ENCODE assay signal across 14 cellular contexts in the genomic region with DNA sequence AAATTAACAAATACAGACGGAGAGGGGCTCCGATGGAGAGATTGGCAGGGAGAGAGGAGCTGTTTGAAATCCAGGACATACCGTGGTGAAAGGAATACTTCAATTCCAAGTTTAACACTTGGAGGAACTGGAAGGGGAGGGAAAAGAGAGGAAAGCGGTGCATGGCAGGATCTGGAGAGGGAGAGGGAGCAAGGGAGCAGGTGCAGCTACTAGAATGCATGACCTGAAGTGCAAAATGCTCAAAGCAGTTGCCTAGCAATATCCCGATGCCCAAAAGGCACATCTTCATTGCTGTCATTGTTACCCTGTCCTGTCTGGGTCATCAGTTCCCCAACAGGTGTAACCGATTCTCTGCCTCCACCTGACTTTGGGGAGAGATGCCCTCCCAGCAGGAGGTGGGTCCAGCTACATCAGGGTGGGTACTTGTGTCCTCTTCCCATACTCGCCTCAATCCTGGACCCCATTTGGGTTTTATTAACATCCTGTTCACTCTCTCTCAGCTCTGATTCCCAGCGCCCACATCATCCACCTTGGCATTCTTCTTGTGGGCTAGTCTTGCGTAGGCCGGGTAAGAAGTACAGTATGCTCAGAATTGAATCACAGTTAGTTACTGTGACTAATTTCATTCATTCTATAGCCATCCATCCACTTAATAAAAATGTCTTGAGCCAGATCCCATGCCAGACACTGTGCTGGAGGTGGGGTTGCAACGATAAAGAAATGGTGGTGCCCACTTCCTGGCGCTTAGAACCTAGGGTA. TPM values are rescaled to one million over a fixed set of nuclear protein-coding genes. Genes with fewer than 3 reads are reported as not detected.
DNase-seq lines count a peak whose midpoint lies in the region; ATAC-seq, FAIRE-seq and TF ChIP-seq lines count a peak whose summit lies in the region.
"Had no signal": no experiment of that assay in that cellular context is flagged by ENCODE, and none has a peak within 500 bp of the region (broad histone marks: within the 10 kb centered on the region; RNA-seq: fewer than 3 reads in every experiment).

No MANE protein-coding gene starts in this region.

- TF ChIP-seq EP300 in SK-N-SH (IDR thresholded peaks at IDR 0.05; ENCODE audit: borderline replicate concordance in 1 of 2, low read depth in 1 of 2, low read length in 1 of 2) = no peak
- TF ChIP-seq EP300 in transverse colon (IDR thresholded peaks at IDR 0.05; ENCODE audit: low read depth) = no peak

- CTCF ChIA-PET in SK-N-SH (lab: Yijun Ruan, JAX) = interaction anchor here (0.9 to 1.8 kb wide), 8 partner anchors 9 to 103 kb away, joined by 3 to 6 read pairs (median 4); partner anchors contain the start of gene EMP2
- CTCF ChIA-PET in PC-3 (lab: Charles Lee) = no interaction called here

- H3K27me3 Mint-ChIP-seq in glutamatergic neuron (ENCODE audit: unreplicated experiment) = peaks cover 12% of the 10 kb centered on the region

- POLR2A ChIA-PET in SK-N-SH (lab: Yijun Ruan, JAX) = interaction anchor here (1.7 kb wide), 1 partner anchor 38 kb away, joined by 5 read pairs; the partner anchor contains the start of gene EMP2
- POLR2A ChIA-PET in PC-3 (lab: Charles Lee; ENCODE audit: unreplicated experiment) = no interaction called here

- no peak overlapping the region for H3K4me3 ChIP-seq in SK-N-SH (ENCODE audit: low read depth in 2 of 2, low read length in 1 of 2)
- no peak overlapping the region for H3K4me3 ChIP-seq in PC-3 (ENCODE audit: low read length)
- no peak overlapping the region for H3K4me3 ChIP-seq in transverse colon
- no peak overlapping the region for H3K4me3 ChIP-seq in pancreas
- H3K4me3 ChIP-seq: spleen had no signal

- no peak overlapping the region for H3K9ac ChIP-seq in SK-N-SH
- H3K9ac ChIP-seq in PC-3 (ENCODE audit: low read length) = no peak overlapping the region

- no peak for TF ChIP-seq POLR2A in transverse colon (IDR thresholded peaks at IDR 0.05)

- no peaks in the 10 kb centered on the region for H3K36me3 Mint-ChIP-seq in glutamatergic neuron (ENCODE audit: unreplicated experiment)
- H3K36me3 Mint-ChIP-seq: activated naive CD8-positive, alpha-beta T cell treated with anti-CD3 and anti-CD28 coated beads for 36 hours; T-cell had no signal

- ATAC-seq in SK-N-SH treated with all-trans-retinoic acid at 6 μM for 48 hours (no peak), PC-3 (no peak), pancreas (no peak), sciatic nerve (no peak)
- ATAC-seq: T-cell had no signal

- no peak overlapping the region for H2AFZ ChIP-seq in SK-N-SH (ENCODE audit: low read depth)
- H2AFZ ChIP-seq in PC-3 (ENCODE audit: low read length) = peak overlapping the region; percentile 57; the same call in 1 of the 2 replicates

- TF ChIP-seq RAD21 in SK-N-SH (IDR thresholded peaks at IDR 0.05; ENCODE audit: low read length) = no peak

- H4K20me1 ChIP-seq in SK-N-SH (ENCODE audit: insufficient read depth) = no peaks in the 10 kb centered on the region
- H4K20me1 ChIP-seq in PC-3 (ENCODE audit: low read length) = no peaks in the 10 kb centered on the region

- H3F3A ChIP-seq in SK-N-SH (replicated peaks; ENCODE audit: insufficient read depth) (no peaks in the 10 kb centered on the region), PC-3 (ENCODE audit: low read length, unreplicated experiment) (no peaks in the 10 kb centered on the region)

- in situ Hi-C loops in transverse colon (cut with MboI; ENCODE audit: low pct_ligation_motif_present in 1 of 4, low pct_unique_long_range_greater_than_20kb in 1 of 4, low sequenced_read_pairs in 3 of 4) = no loop called here

- H3K27ac Mint-ChIP-seq in glutamatergic neuron (ENCODE audit: unreplicated experiment) = peak overlapping the region; percentile 35
- H3K27ac Mint-ChIP-seq: activated naive CD8-positive, alpha-beta T cell treated with anti-CD3 and anti-CD28 coated beads for 36 hours; T-cell had no signal

- no peaks in the 10 kb centered on the region for H3K79me2 ChIP-seq in SK-N-SH (ENCODE audit: insufficient read depth)
- no peaks in the 10 kb centered on the region for H3K79me2 ChIP-seq in PC-3 (ENCODE audit: low read length)

- no peak for FAIRE-seq in pancreas (lab: Jason Lieb, UNC)

- no peaks in the 10 kb centered on the region for H3K36me3 ChIP-seq in SK-N-SH (replicated peaks in 1 of 2; ENCODE audit: control insufficient read depth in 1 of 2, insufficient read depth in 2 of 2, low read length in 1 of 2)
- no peaks in the 10 kb centered on the region for H3K36me3 ChIP-seq in PC-3 (ENCODE audit: low read depth, low read length)
- no peaks in the 10 kb centered on the region for H3K36me3 ChIP-seq in transverse colon
- H3K36me3 ChIP-seq in pancreas = no peaks in the 10 kb centered on the region
- H3K36me3 ChIP-seq: spleen had no signal

- peak overlapping the region; percentile 76 for H3K4me3 Mint-ChIP-seq in glutamatergic neuron (ENCODE audit: unreplicated experiment)
- H3K4me3 Mint-ChIP-seq: activated naive CD8-positive, alpha-beta T cell treated with anti-CD3 and anti-CD28 coated beads for 36 hours; T-cell had no signal

- H3K9me3 Mint-ChIP-seq in glutamatergic neuron (ENCODE audit: unreplicated experiment) = peaks cover 3% of the 10 kb centered on the region
- H3K9me3 Mint-ChIP-seq: activated naive CD8-positive, alpha-beta T cell treated with anti-CD3 and anti-CD28 coated beads for 36 hours; T-cell had no signal

- WGBS in SK-N-SH (ENCODE audit: low lambda C conversion rate) = 74% methylated on average over 10 of the region's 12 CpGs
- 68 to 71% methylated on average over 9 to 12 of the region's 12 CpGs for WGBS in transverse colon (ENCODE audit: low coverage in 1 of 2), 2 donors
- 72 to 79% methylated on average over 12 of the region's 12 CpGs for WGBS in pancreas, 2 donors

- H3K27ac ChIP-seq in SK-N-SH (ENCODE audit: low read depth in 2 of 2, low read length in 1 of 2) (peak overlapping the region in 1 of 2 experiments; percentile 75; a peak in 2 of 4 replicates), PC-3 (ENCODE audit: low read length) (no peak overlapping the region), transverse colon (peak overlapping the region; percentile 6 to 73 (median 34)), pancreas (no peak overlapping the region)

- H3K4me1 Mint-ChIP-seq in glutamatergic neuron (ENCODE audit: low read depth, unreplicated experiment) = peaks cover 23% of the 10 kb centered on the region

- no peak for DNase-seq in SK-N-SH
- no peak for DNase-seq in PC-3
- no peak for DNase-seq in glutamatergic neuron
- DNase-seq in transverse colon = no peak
- no peak for DNase-seq in pancreas
- no peak for DNase-seq in sciatic nerve (ENCODE audit: low spot score)
- no peak for DNase-seq in NOMO-1 (lab: John Stamatoyannopoulos, UW; ENCODE audit: unreplicated experiment in 2 of 2)
- DNase-seq: activated CD4-positive, CD25-positive, alpha-beta regulatory T cell treated with anti-CD3 and anti-CD28 coated beads, Interleukin-2, amount 50 U/mL, for 72 hours; activated naive CD8-positive, alpha-beta T cell treated with anti-CD3 and anti-CD28 coated beads for 36 hours; activated T-cell treated with anti-CD3 and anti-CD28 coated beads for 4 hours; Kasumi-1; spleen; T-cell had no signal

- H3K9me2 ChIP-seq in SK-N-SH = no peaks in the 10 kb centered on the region
- H3K9me2 ChIP-seq in PC-3 (replicated peaks; ENCODE audit: low read length) = no peaks in the 10 kb centered on the region

- TF ChIP-seq CTCF in SK-N-SH (IDR thresholded peaks at IDR 0.05) = no peak
- TF ChIP-seq CTCF in PC-3 (conservative IDR thresholded peaks at IDR 0.05; ENCODE audit: low read depth, low read length) = no peak
- TF ChIP-seq CTCF in glutamatergic neuron (IDR thresholded peaks at IDR 0.05; ENCODE audit: partially characterized antibody, unreplicated experiment) = no peak
- peak in 1 of 5 experiments; percentile 0 for TF ChIP-seq CTCF in transverse colon (IDR thresholded peaks at IDR 0.05)
- no peak for TF ChIP-seq CTCF in pancreas (IDR thresholded peaks at IDR 0.05)

- no peaks in the 10 kb centered on the region for H3K9me3 ChIP-seq in SK-N-SH
- no peaks in the 10 kb centered on the region for H3K9me3 ChIP-seq in PC-3 (ENCODE audit: low read length)
- no peaks in the 10 kb centered on the region for H3K9me3 ChIP-seq in transverse colon
- no peaks in the 10 kb centered on the region for H3K9me3 ChIP-seq in pancreas
- H3K9me3 ChIP-seq: spleen had no signal

- peaks cover 8 to 39% of the 10 kb centered on the region in 2 experiments; a peak in 2 of 4 replicates for H3K4me1 ChIP-seq in SK-N-SH (ENCODE audit: control insufficient read depth in 1 of 2, insufficient read depth in 2 of 2, low read depth in 1 of 2, low read length in 1 of 2)
- H3K4me1 ChIP-seq in PC-3 (ENCODE audit: insufficient read depth, low read length) = peaks cover 18% of the 10 kb centered on the region
- peaks cover 10 to 35% (median 21%) of the 10 kb centered on the region in 4 donors for H3K4me1 ChIP-seq in transverse colon
- no peaks in the 10 kb centered on the region for H3K4me1 ChIP-seq in pancreas

- H3K27me3 ChIP-seq in SK-N-SH (ENCODE audit: insufficient read depth) (no peaks in the 10 kb centered on the region), PC-3 (ENCODE audit: low read length) (no peaks in the 10 kb centered on the region), transverse colon (no peaks in the 10 kb centered on the region), pancreas (no peaks in the 10 kb centered on the region)

- H3K4me2 ChIP-seq in SK-N-SH = 0 out of 2 replicates have a peak overlapping the region, but pooled peaks have one; percentile 24
- peak overlapping the region; percentile 14; the same call in 1 of the 2 replicates for H3K4me2 ChIP-seq in PC-3 (ENCODE audit: low read length)

- no TSS peak for BruUV-seq in PC-3 (replicated peaks; lab: Mats Ljungman, UMichigan)

- intact Hi-C loops in PC-3 (cut with micrococcal nuclease) = no loop called here
- intact Hi-C loops in transverse colon (cut with DNase I; ENCODE audit: low total_unique reads) = no loop called here
- intact Hi-C loops in pancreas (cut with DNase I) = no loop called here
- intact Hi-C loops in sciatic nerve (cut with DNase I) = no loop called here

TF ChIP-seq in SK-N-SH treated with all-trans-retinoic acid at 6 μM for 48 hours, 23 proteins besides CTCF, POLR2A, EP300 and RAD21 (continues in another document):
- TF ChIP-seq OSR1 (CRISPR knock-in tag; IDR thresholded peaks at IDR 0.05) = no peak
- TF ChIP-seq BACH2 (CRISPR knock-in tag; IDR thresholded peaks at IDR 0.05; ENCODE audit: borderline replicate concordance) = no peak

RNA-seq across cellular contexts. Expression of gene EMP2, which starts 37.4 kb away (rescaled TPM):
- polyA plus RNA-seq in SK-N-SH (2012; rRNA removed) (3.1 and 4.3 TPM in 2 replicates), pancreas (10 to 100 TPM in 1 of 2 donors, 1 to 10 TPM in 1; 5.5 to 13.7 TPM)
- polyA plus RNA-seq in SK-N-SH (2012; cell fraction: cytosol; rRNA removed) = 2.5 and 3.7 TPM in 2 replicates
- polyA plus RNA-seq in SK-N-SH (2012; cell fraction: nucleus; rRNA removed) = 1.4 and 2.3 TPM in 2 replicates
- total RNA-seq in PC-3 (2014; rRNA removed) (33.9 and 38.7 TPM in 2 replicates), glutamatergic neuron (ENCODE audit: unreplicated experiment) (27.8 TPM), transverse colon (10 to 100 TPM; 22.1 to 51.0 (median 40.2) TPM), pancreas (10 to 100 TPM in 1 of 6 donors, 1 to 10 TPM in 5; 9.0 to 13.0 (median 9.3) TPM), sciatic nerve (138 TPM)
- total RNA-seq: activated naive CD8-positive, alpha-beta T cell treated with anti-CD3 and anti-CD28 coated beads for 36 hours had no signal

Comparison
In these comparisons a context has a peak if more than half of its experiments do, and no peak if none do; other contexts are left out.
1. H3K27ac ChIP-seq: peak in transverse colon (4 of 4); none in PC-3 (single experiment) and pancreas (0 of 4).